8 cellular contexts compared by ENCODE assay signal in the genomic region with DNA sequence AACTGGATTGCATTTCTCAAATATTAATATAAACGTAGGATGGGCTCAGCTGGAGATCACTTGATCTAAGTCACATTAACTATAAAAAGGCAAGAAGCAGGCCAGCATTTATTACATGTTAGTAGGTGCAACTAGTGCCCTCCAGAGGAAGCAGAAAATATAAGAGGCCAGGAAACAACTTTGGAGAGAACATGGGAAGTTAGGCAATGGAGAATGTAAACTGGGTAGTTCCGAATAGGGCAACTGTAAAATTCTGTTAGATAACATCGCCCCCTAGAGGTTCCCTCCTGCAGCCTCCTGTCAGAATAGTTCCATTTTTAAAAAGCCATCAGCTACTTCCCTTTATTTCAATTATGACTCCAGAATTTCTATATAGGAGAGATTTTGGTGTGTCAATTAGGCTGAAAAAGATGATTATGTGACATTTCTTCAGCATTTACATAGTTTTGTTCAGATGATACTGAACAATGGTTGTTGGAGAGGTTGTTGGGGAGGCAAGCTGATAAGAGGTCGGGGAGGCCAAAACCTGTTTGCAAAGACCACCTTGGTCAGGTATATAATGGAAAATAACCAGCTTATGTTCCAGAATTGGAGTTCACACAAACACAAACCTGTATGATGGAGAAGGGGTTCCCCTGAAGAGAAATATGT. TPM values are rescaled to one million over a fixed set of nuclear protein-coding genes. Genes with fewer than 3 reads are reported as not detected.
A peak's percentile ranks its signal among the peaks of the same experiment; 100 is the strongest.
DNase-seq lines count a peak whose midpoint lies in the region; ATAC-seq and TF ChIP-seq lines count a peak whose summit lies in the region.

No MANE protein-coding gene starts in this region.

- H3K27ac ChIP-seq in RWPE2 (ENCODE audit: poor library complexity, severe bottlenecking) (no peak overlapping the region), cardiac muscle cell (no peak overlapping the region)

- in situ Hi-C loops in HAP-1 (cut with MboI; ENCODE audit: low sequenced_read_pairs) = loop anchor here (10.0 kb wide), 1 partner anchor 165 kb away; no protein-coding TSS in a partner anchor

- H3K4me1 ChIP-seq in HAP-1 (peaks cover 3% of the 10 kb centered on the region), RWPE2 (ENCODE audit: insufficient read depth, poor library complexity, severe bottlenecking) (peaks cover 3% of the 10 kb centered on the region), cardiac muscle cell (ENCODE audit: low read depth) (no peaks in the 10 kb centered on the region)

- no peak overlapping the region for H3K4me3 Mint-ChIP-seq in activated naive CD8-positive, alpha-beta T cell treated with anti-CD3 and anti-CD28 coated beads, Interleukin-2, amount 50 U/mL, for 24 hours

- H3K9me3 Mint-ChIP-seq in activated naive CD8-positive, alpha-beta T cell treated with anti-CD3 and anti-CD28 coated beads, Interleukin-2, amount 50 U/mL, for 24 hours = no peaks in the 10 kb centered on the region

- H3K4me3 ChIP-seq in HAP-1 (no peak overlapping the region), RWPE2 (ENCODE audit: severe bottlenecking) (no peak overlapping the region), cardiac muscle cell (no peak overlapping the region)

- no peaks in the 10 kb centered on the region for H3K27me3 Mint-ChIP-seq in activated naive CD8-positive, alpha-beta T cell treated with anti-CD3 and anti-CD28 coated beads, Interleukin-2, amount 50 U/mL, for 24 hours

- H3K4me1 Mint-ChIP-seq in activated naive CD8-positive, alpha-beta T cell treated with anti-CD3 and anti-CD28 coated beads, Interleukin-2, amount 50 U/mL, for 24 hours = peaks cover 25% of the 10 kb centered on the region

- DNase-seq in ELR (ENCODE audit: low read depth) = peak; percentile 91
- DNase-seq in HAP-1 (ENCODE audit: low spot score in 2 of 2) = peak; percentile 71 to 94
- DNase-seq in MV-4-11 (lab: John Stamatoyannopoulos, UW) = peak; percentile 96
- no peak for DNase-seq in RWPE2 (ENCODE audit: low spot score)
- peak; percentile 37 for DNase-seq in activated naive CD8-positive, alpha-beta T cell treated with anti-CD3 and anti-CD28 coated beads, Interleukin-2, amount 50 U/mL, for 24 hours
- DNase-seq in cardiac muscle cell (ENCODE audit: low read depth in 1 of 2, low spot score in 1 of 2) = peak; percentile 86 to 95
- peak; percentile 76 for DNase-seq in putamen (ENCODE audit: low spot score)

- no peaks in the 10 kb centered on the region for H3K9me3 ChIP-seq in HAP-1
- H3K9me3 ChIP-seq in RWPE2 (ENCODE audit: severe bottlenecking) = no peaks in the 10 kb centered on the region
- H3K9me3 ChIP-seq in cardiac muscle cell (ENCODE audit: low read depth) = no peaks in the 10 kb centered on the region

- peaks cover 8% of the 10 kb centered on the region for H3K36me3 Mint-ChIP-seq in activated naive CD8-positive, alpha-beta T cell treated with anti-CD3 and anti-CD28 coated beads, Interleukin-2, amount 50 U/mL, for 24 hours (ENCODE audit: low read depth)

- peak; percentile 99 for TF ChIP-seq CTCF in RWPE2 (IDR thresholded peaks at IDR 0.05; ENCODE audit: poor library complexity, severe bottlenecking)
- peak; percentile 92 for TF ChIP-seq CTCF in cardiac muscle cell (IDR thresholded peaks at IDR 0.05; ENCODE audit: low read depth, low read length)

- H3K27me3 ChIP-seq in HAP-1 (ENCODE audit: low read depth) (no peaks in the 10 kb centered on the region), RWPE2 (ENCODE audit: insufficient read depth, poor library complexity, severe bottlenecking) (no peaks in the 10 kb centered on the region), cardiac muscle cell (no peaks in the 10 kb centered on the region)

- ATAC-seq in RWPE2 (ENCODE audit: low read depth) (peak; percentile 86), GM18519 (IDR thresholded peaks at IDR 0.05; ENCODE audit: low FRiP score, unreplicated experiment) (no peak)
- peak; percentile 69 for ATAC-seq in activated naive CD8-positive, alpha-beta T cell treated with anti-CD3 and anti-CD28 coated beads, Interleukin-2, amount 50 U/mL, for 24 hours

- no peaks in the 10 kb centered on the region for H3K36me3 ChIP-seq in HAP-1 (replicated peaks)
- H3K36me3 ChIP-seq in RWPE2 (ENCODE audit: low read depth) = no peaks in the 10 kb centered on the region
- H3K36me3 ChIP-seq in cardiac muscle cell = no peaks in the 10 kb centered on the region

- no peak overlapping the region for H3K27ac Mint-ChIP-seq in activated naive CD8-positive, alpha-beta T cell treated with anti-CD3 and anti-CD28 coated beads, Interleukin-2, amount 50 U/mL, for 24 hours

RNA-seq across cellular contexts. Expression of gene CCL28, which starts 22.4 kb away (rescaled TPM):
- 0.07 TPM in 1 of 2 replicates, not detected in the other for total RNA-seq in cardiac muscle cell
- 0.64 TPM in 1 of 2 replicates, not detected in the other for polyA plus RNA-seq in cardiac muscle cell
